In genomic region chr19:1041272-1041834, GRCh38 we compare ENCODE assay signal across 9 cellular contexts. TPM values are rescaled to one million over a fixed set of nuclear protein-coding genes. Genes with fewer than 3 reads are reported as not detected.
A peak's percentile ranks its signal among the peaks of the same experiment; 100 is the strongest.
DNase-seq lines count a peak whose midpoint lies in the region; ATAC-seq, FAIRE-seq and TF ChIP-seq lines count a peak whose summit lies in the region.
"Had no signal": no experiment of that assay in that cellular context is flagged by ENCODE, and none has a peak within 500 bp of the region (broad histone marks: within the 10 kb centered on the region; RNA-seq: fewer than 3 reads in every experiment).

No MANE protein-coding gene starts in this region.

- H3K4me1 ChIP-seq in kidney (ENCODE audit: control insufficient read depth in 1 of 2, insufficient read depth in 1 of 2, low read depth in 1 of 2, low read length in 2 of 2), result peaks cover 9 to 19% of the 10 kb centered on the region in 2 donors
- H3K4me1 ChIP-seq in thoracic aorta (ENCODE audit: control insufficient read depth in 1 of 2, low read depth in 2 of 2), result peaks cover 12 to 33% of the 10 kb centered on the region in 2 donors

- no peaks in the 10 kb centered on the region for H3K27me3 ChIP-seq in thoracic aorta (replicated peaks; ENCODE audit: insufficient read depth)

- peak overlapping the region; percentile 46 to 74 for H3K4me3 ChIP-seq in kidney (ENCODE audit: low read length in 2 of 2)
- peak overlapping the region; percentile 80 for H3K4me3 ChIP-seq in thoracic aorta

- no peaks in the 10 kb centered on the region for H3K27me3 Mint-ChIP-seq in activated T-cell treated with anti-CD3 and anti-CD28 coated beads, Interleukin-2, amount 50 U/mL, for 4 hours (ENCODE audit: low read depth)
- H3K27me3 Mint-ChIP-seq in activated naive CD8-positive, alpha-beta T cell treated with anti-CD3 and anti-CD28 coated beads for 36 hours, result no peaks in the 10 kb centered on the region

- intact Hi-C loops in kidney (cut with DNase I), result no loop called here

- H3K9me3 Mint-ChIP-seq in activated T-cell treated with anti-CD3 and anti-CD28 coated beads, Interleukin-2, amount 50 U/mL, for 4 hours, result no peaks in the 10 kb centered on the region
- H3K9me3 Mint-ChIP-seq in activated naive CD8-positive, alpha-beta T cell treated with anti-CD3 and anti-CD28 coated beads for 36 hours, result peaks cover 1% of the 10 kb centered on the region

- peaks cover 9% of the 10 kb centered on the region for H3K36me3 Mint-ChIP-seq in activated T-cell treated with anti-CD3 and anti-CD28 coated beads, Interleukin-2, amount 50 U/mL, for 4 hours (ENCODE audit: insufficient read depth)
- H3K36me3 Mint-ChIP-seq in activated naive CD8-positive, alpha-beta T cell treated with anti-CD3 and anti-CD28 coated beads for 36 hours, result peaks cover 16% of the 10 kb centered on the region

- no peak overlapping the region for H3K27ac Mint-ChIP-seq in activated naive CD8-positive, alpha-beta T cell treated with anti-CD3 and anti-CD28 coated beads for 36 hours

- peaks cover 41% of the 10 kb centered on the region for H3K4me1 Mint-ChIP-seq in activated T-cell treated with anti-CD3 and anti-CD28 coated beads, Interleukin-2, amount 50 U/mL, for 4 hours (ENCODE audit: low read depth)
- H3K4me1 Mint-ChIP-seq in activated naive CD8-positive, alpha-beta T cell treated with anti-CD3 and anti-CD28 coated beads for 36 hours, result peaks cover 44% of the 10 kb centered on the region

- DNase-seq in activated T-cell treated with anti-CD3 and anti-CD28 coated beads, Interleukin-2, amount 50 U/mL, for 4 hours, result no peak
- DNase-seq in activated T-cell treated with anti-CD3 and anti-CD28 coated beads for 4 hours (no peak), kidney (no peak), thoracic aorta (ENCODE audit: low spot score) (no peak), NCI-H226 (no peak), COLO668 (lab: John Stamatoyannopoulos, UW; ENCODE audit: unreplicated experiment) (no peak)
- DNase-seq in activated naive CD8-positive, alpha-beta T cell treated with anti-CD3 and anti-CD28 coated beads for 36 hours, result no peak

- no peaks in the 10 kb centered on the region for H3K9me3 ChIP-seq in kidney (ENCODE audit: control insufficient read depth in 1 of 2, low read length in 2 of 2)
- H3K9me3 ChIP-seq in thoracic aorta, result no peaks in the 10 kb centered on the region

- H3K4me3 Mint-ChIP-seq in activated T-cell treated with anti-CD3 and anti-CD28 coated beads, Interleukin-2, amount 50 U/mL, for 4 hours, result peak overlapping the region; percentile 92
- H3K4me3 Mint-ChIP-seq in activated naive CD8-positive, alpha-beta T cell treated with anti-CD3 and anti-CD28 coated beads for 36 hours, result peak overlapping the region; percentile 88

- H3K36me3 ChIP-seq in kidney (ENCODE audit: control insufficient read depth in 1 of 2, insufficient read depth in 2 of 2, low read length in 2 of 2) (no peaks in the 10 kb centered on the region), thoracic aorta (peaks cover 5% of the 10 kb centered on the region)

- H3K27ac ChIP-seq in kidney (ENCODE audit: low read depth in 2 of 2, low read length in 2 of 2) (no peak overlapping the region), thoracic aorta (no peak overlapping the region)

- FAIRE-seq in kidney (lab: Jason Lieb, UNC), result no peak

- TF ChIP-seq CTCF in kidney (IDR thresholded peaks at IDR 0.05; ENCODE audit: borderline replicate concordance, extremely low read depth, insufficient read depth), result no peak
- no peak for TF ChIP-seq CTCF in thoracic aorta (IDR thresholded peaks at IDR 0.05)

- no peak for ATAC-seq in activated T-cell treated with anti-CD3 and anti-CD28 coated beads, Interleukin-2, amount 50 U/mL, for 4 hours
- no peak for ATAC-seq in thoracic aorta (ENCODE audit: insufficient number of reproducible peaks, low FRiP score, low read depth)
- ATAC-seq in GM19395 (IDR thresholded peaks at IDR 0.05; ENCODE audit: unreplicated experiment), result no peak

- peak overlapping the region in 1 of 2 donors; percentile 71 for H3K9ac ChIP-seq in kidney (ENCODE audit: low read length in 2 of 2)

RNA-seq across cellular contexts. Expression of gene ABCA7, which starts 1.4 kb away (rescaled TPM):
- total RNA-seq in activated T-cell treated with anti-CD3 and anti-CD28 coated beads, Interleukin-2, amount 50 U/mL, for 4 hours, result 1 to 10 TPM; 7.1 to 8.7 (median 8.6) TPM
- total RNA-seq in activated naive CD8-positive, alpha-beta T cell treated with anti-CD3 and anti-CD28 coated beads for 36 hours, result 10 to 100 TPM in 1 of 2 experiments, 1 to 10 TPM in 1; 9.8 to 11.2 TPM
- total RNA-seq in kidney (20.4 TPM), thoracic aorta (1 to 10 TPM; 6.0 to 7.0 TPM)
- polyA plus RNA-seq in kidney (ENCODE audit: insufficient read depth, low read depth, low replicate concordance), result 11.7 TPM

RNA-seq across cellular contexts. Expression of gene CNN2, which starts 14.9 kb away (rescaled TPM):
- total RNA-seq in activated T-cell treated with anti-CD3 and anti-CD28 coated beads, Interleukin-2, amount 50 U/mL, for 4 hours, result 10 to 100 TPM; 52.3 to 69.3 (median 57.8) TPM
- total RNA-seq in activated naive CD8-positive, alpha-beta T cell treated with anti-CD3 and anti-CD28 coated beads for 36 hours, result 10 to 100 TPM; 76.0 to 80.5 TPM
- total RNA-seq in kidney (131 TPM), thoracic aorta (100 to 1,000 TPM in 1 of 2 donors, 10 to 100 TPM in 1; 96.9 to 193 TPM)
- 64.1 TPM for polyA plus RNA-seq in kidney (ENCODE audit: insufficient read depth, low read depth, low replicate concordance)

RNA-seq across cellular contexts. Expression of gene RNU6-2, which starts 20.0 kb away (rescaled TPM):
- not detected for total RNA-seq in activated T-cell treated with anti-CD3 and anti-CD28 coated beads, Interleukin-2, amount 50 U/mL, for 4 hours
- total RNA-seq in activated naive CD8-positive, alpha-beta T cell treated with anti-CD3 and anti-CD28 coated beads for 36 hours, result not detected
- not detected for total RNA-seq in kidney
- polyA plus RNA-seq in kidney (ENCODE audit: insufficient read depth, low read depth, low replicate concordance), result not detected
- not detected for total RNA-seq in thoracic aorta
- total RNA-seq: glomerular endothelial cell had no signal

RNA-seq across cellular contexts. Expression of gene TMEM259, which starts 20.4 kb away (rescaled TPM):
- total RNA-seq in activated T-cell treated with anti-CD3 and anti-CD28 coated beads, Interleukin-2, amount 50 U/mL, for 4 hours, result 100 to 1,000 TPM; 197 to 210 (median 204) TPM
- 100 to 1,000 TPM; 136 to 138 TPM for total RNA-seq in activated naive CD8-positive, alpha-beta T cell treated with anti-CD3 and anti-CD28 coated beads for 36 hours
- total RNA-seq in kidney (180 TPM), thoracic aorta (100 to 1,000 TPM; 183 to 267 TPM)
- 129 TPM for polyA plus RNA-seq in kidney (ENCODE audit: insufficient read depth, low read depth, low replicate concordance)

RNA-seq across cellular contexts. Expression of gene ARHGAP45, which starts 25.6 kb away (rescaled TPM):
- 100 to 1,000 TPM; 128 to 133 (median 133) TPM for total RNA-seq in activated T-cell treated with anti-CD3 and anti-CD28 coated beads, Interleukin-2, amount 50 U/mL, for 4 hours
- total RNA-seq in activated naive CD8-positive, alpha-beta T cell treated with anti-CD3 and anti-CD28 coated beads for 36 hours, result 100 to 1,000 TPM; 113 to 122 TPM
- 50.0 TPM for total RNA-seq in kidney
- polyA plus RNA-seq in kidney (ENCODE audit: insufficient read depth, low read depth, low replicate concordance), result 11.8 TPM
- total RNA-seq in thoracic aorta, result 10 to 100 TPM; 37.9 to 42.6 TPM
